In the genomic region with DNA sequence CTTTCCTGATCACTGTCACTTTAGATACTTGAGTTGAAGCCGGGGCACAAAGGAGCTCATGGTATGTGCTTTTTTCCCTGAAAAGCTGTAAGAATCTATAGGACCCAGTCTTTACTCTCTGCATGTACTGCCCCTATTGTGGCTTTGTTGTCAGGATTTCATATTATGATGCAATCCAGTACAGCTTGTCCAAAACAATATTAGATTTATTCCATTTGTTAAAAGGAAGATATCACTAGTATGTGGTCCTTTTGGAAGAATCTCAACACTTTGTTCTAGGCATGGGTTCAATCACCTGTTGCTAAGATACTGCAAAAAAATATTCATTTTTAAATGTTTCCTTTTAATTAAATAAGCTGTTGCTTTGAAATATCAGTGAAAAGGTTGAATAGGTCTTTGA, we compare ENCODE assay signal across 24 cellular contexts.
"Had no signal": no experiment of that assay in that cellular context is flagged by ENCODE, and none has a peak within 500 bp of the region (broad histone marks: within the 10 kb centered on the region; RNA-seq: fewer than 3 reads in every experiment).

No MANE protein-coding gene starts in this region.

- H3K27ac Mint-ChIP-seq: activated CD4-positive, alpha-beta T cell treated with anti-CD3 and anti-CD28 coated beads, Interleukin-2, amount 10 ng/mL, durations not matched to agents 7 days and 5 days; activated CD8-positive, alpha-beta memory T cell treated with anti-CD3 and anti-CD28 coated beads, Interleukin-2, amount 10 ng/mL, durations not matched to agents 7 days and 5 days; activated CD8-positive, alpha-beta T cell treated with anti-CD3 and anti-CD28 coated beads for 36 hours; activated naive CD8-positive, alpha-beta T cell treated with anti-CD3 and anti-CD28 coated beads, Interleukin-2, amount 50 U/mL, for 24 hours; activated T-helper 1 cell treated with anti-CD3 and anti-CD28 coated beads, Interleukin-12 subunit alpha, Interleukin-12 subunit beta, Interleukin-2, Interleukin-4 antibody, amounts not matched to agents 30 ng/mL and 10 ng/mL and 1 ng/mL, durations not matched to agents 14 hours and 24 hours and 36 hours; immature natural killer cell; natural killer cell treated with Interleukin-12 subunit alpha and Interleukin-12 subunit beta and Interleukin-15 and Interleukin-18, amount 100 ng/mL, for 72 hours; stimulated activated naive B cell treated with anti-CD40 and anti-IgM and Interleukin-4, amounts not matched to agents 10 μg/mL and 1 μg/mL and 100 μg/mL, for 72 hours had no signal

- H3K79me2 ChIP-seq: hepatocyte, parathyroid adenoma had no signal

- H3K4me1 ChIP-seq: ascending aorta, parathyroid adenoma, uterus had no signal

- DNase-seq: activated CD4-positive, alpha-beta T cell treated with anti-CD3 and anti-CD28 coated beads, Interleukin-2, amount 10 ng/mL, durations not matched to agents 7 days and 5 days; activated CD8-positive, alpha-beta memory T cell treated with anti-CD3 and anti-CD28 coated beads, Interleukin-2, amount 10 ng/mL, durations not matched to agents 7 days and 5 days; activated CD8-positive, alpha-beta T cell treated with anti-CD3 and anti-CD28 coated beads for 36 hours; activated gamma-delta T cell; activated naive CD4-positive, alpha-beta T cell treated with anti-CD3 and anti-CD28 coated beads, Interleukin-2, amount 50 U/mL, for 16 hours; activated naive CD8-positive, alpha-beta T cell treated with anti-CD3 and anti-CD28 coated beads, Interleukin-2, amount 50 U/mL, for 24 hours; brain microvascular endothelial cell; foreskin keratinocyte; immature natural killer cell; kidney glomerular epithelial cell; sigmoid colon; stimulated activated CD4-positive, alpha-beta T cell treated with anti-CD3 and anti-CD28 coated beads, Interleukin-2, amount 100 ng/mL, for 48 hours; stimulated activated CD8-positive, alpha-beta memory T cell treated with anti-CD3 and anti-CD28 coated beads, Interleukin-4, amount 100 ng/mL, for 48 hours; stimulated activated naive B cell treated with anti-CD40 and anti-IgM and Interleukin-4, amounts not matched to agents 10 μg/mL and 1 μg/mL and 100 μg/mL, for 72 hours; transverse colon; uterus had no signal

- H3K4me3 ChIP-seq: ascending aorta, coronary artery, esophagus muscularis mucosa, hepatocyte, sigmoid colon, transverse colon, uterus had no signal

- H3K9me3 Mint-ChIP-seq: activated CD4-positive, alpha-beta T cell treated with anti-CD3 and anti-CD28 coated beads, Interleukin-2, amount 10 ng/mL, durations not matched to agents 7 days and 5 days; activated CD8-positive, alpha-beta T cell treated with anti-CD3 and anti-CD28 coated beads for 36 hours; activated naive CD8-positive, alpha-beta T cell treated with anti-CD3 and anti-CD28 coated beads, Interleukin-2, amount 50 U/mL, for 24 hours; activated T-helper 1 cell treated with anti-CD3 and anti-CD28 coated beads, Interleukin-12 subunit alpha, Interleukin-12 subunit beta, Interleukin-2, Interleukin-4 antibody, amounts not matched to agents 30 ng/mL and 10 ng/mL and 1 ng/mL, durations not matched to agents 14 hours and 24 hours and 36 hours; stimulated activated naive B cell treated with anti-CD40 and anti-IgM and Interleukin-4, amounts not matched to agents 10 μg/mL and 1 μg/mL and 100 μg/mL, for 72 hours had no signal

- H2AFZ ChIP-seq: hepatocyte, parathyroid adenoma had no signal

- H3K4me1 Mint-ChIP-seq: activated CD4-positive, alpha-beta T cell treated with anti-CD3 and anti-CD28 coated beads, Interleukin-2, amount 10 ng/mL, durations not matched to agents 7 days and 5 days; activated CD8-positive, alpha-beta memory T cell treated with anti-CD3 and anti-CD28 coated beads, Interleukin-2, amount 10 ng/mL, durations not matched to agents 7 days and 5 days; activated naive CD8-positive, alpha-beta T cell treated with anti-CD3 and anti-CD28 coated beads, Interleukin-2, amount 50 U/mL, for 24 hours; immature natural killer cell had no signal

- H3K27me3 Mint-ChIP-seq: activated CD4-positive, alpha-beta T cell treated with anti-CD3 and anti-CD28 coated beads, Interleukin-2, amount 10 ng/mL, durations not matched to agents 7 days and 5 days; activated CD8-positive, alpha-beta memory T cell treated with anti-CD3 and anti-CD28 coated beads, Interleukin-2, amount 10 ng/mL, durations not matched to agents 7 days and 5 days; activated CD8-positive, alpha-beta T cell treated with anti-CD3 and anti-CD28 coated beads for 36 hours; activated naive CD8-positive, alpha-beta T cell treated with anti-CD3 and anti-CD28 coated beads, Interleukin-2, amount 50 U/mL, for 24 hours; natural killer cell treated with Interleukin-12 subunit alpha and Interleukin-12 subunit beta and Interleukin-15 and Interleukin-18, amount 100 ng/mL, for 72 hours; stimulated activated naive B cell treated with anti-CD40 and anti-IgM and Interleukin-4, amounts not matched to agents 10 μg/mL and 1 μg/mL and 100 μg/mL, for 72 hours had no signal

- H3K4me3 Mint-ChIP-seq: activated CD4-positive, alpha-beta T cell treated with anti-CD3 and anti-CD28 coated beads, Interleukin-2, amount 10 ng/mL, durations not matched to agents 7 days and 5 days; activated CD8-positive, alpha-beta memory T cell treated with anti-CD3 and anti-CD28 coated beads, Interleukin-2, amount 10 ng/mL, durations not matched to agents 7 days and 5 days; activated CD8-positive, alpha-beta T cell treated with anti-CD3 and anti-CD28 coated beads for 36 hours; activated naive CD8-positive, alpha-beta T cell treated with anti-CD3 and anti-CD28 coated beads, Interleukin-2, amount 50 U/mL, for 24 hours; activated T-helper 1 cell treated with anti-CD3 and anti-CD28 coated beads, Interleukin-12 subunit alpha, Interleukin-12 subunit beta, Interleukin-2, Interleukin-4 antibody, amounts not matched to agents 30 ng/mL and 10 ng/mL and 1 ng/mL, durations not matched to agents 14 hours and 24 hours and 36 hours; immature natural killer cell; natural killer cell treated with Interleukin-12 subunit alpha and Interleukin-12 subunit beta and Interleukin-15 and Interleukin-18, amount 100 ng/mL, for 72 hours; stimulated activated naive B cell treated with anti-CD40 and anti-IgM and Interleukin-4, amounts not matched to agents 10 μg/mL and 1 μg/mL and 100 μg/mL, for 72 hours had no signal

- ATAC-seq: activated CD8-positive, alpha-beta memory T cell treated with anti-CD3 and anti-CD28 coated beads, Interleukin-2, amount 10 ng/mL, durations not matched to agents 7 days and 5 days; activated CD8-positive, alpha-beta T cell treated with anti-CD3 and anti-CD28 coated beads for 36 hours; activated naive CD8-positive, alpha-beta T cell treated with anti-CD3 and anti-CD28 coated beads, Interleukin-2, amount 50 U/mL, for 24 hours; foreskin keratinocyte; natural killer cell treated with Interleukin-12 subunit alpha and Interleukin-12 subunit beta and Interleukin-15 and Interleukin-18, amount 100 ng/mL, for 72 hours; stimulated activated naive B cell treated with anti-CD40 and anti-IgM and Interleukin-4, amounts not matched to agents 10 μg/mL and 1 μg/mL and 100 μg/mL, for 72 hours had no signal

- H3K27ac ChIP-seq: ascending aorta, brain microvascular endothelial cell, coronary artery, esophagus muscularis mucosa, foreskin keratinocyte, hepatocyte, neutrophil, parathyroid adenoma, sigmoid colon, transverse colon, uterus had no signal

- H3K27me3 ChIP-seq: ascending aorta, brain microvascular endothelial cell, esophagus muscularis mucosa, foreskin keratinocyte, hepatocyte, neutrophil, sigmoid colon, transverse colon, uterus had no signal

- H3K9me3 ChIP-seq: ascending aorta, esophagus muscularis mucosa, neutrophil, sigmoid colon, transverse colon, uterus had no signal

- H3K4me2 ChIP-seq: hepatocyte had no signal

- H3K9ac ChIP-seq: parathyroid adenoma had no signal

- H3K36me3 Mint-ChIP-seq: activated CD8-positive, alpha-beta memory T cell treated with anti-CD3 and anti-CD28 coated beads, Interleukin-2, amount 10 ng/mL, durations not matched to agents 7 days and 5 days; immature natural killer cell; natural killer cell treated with Interleukin-12 subunit alpha and Interleukin-12 subunit beta and Interleukin-15 and Interleukin-18, amount 100 ng/mL, for 72 hours; stimulated activated naive B cell treated with anti-CD40 and anti-IgM and Interleukin-4, amounts not matched to agents 10 μg/mL and 1 μg/mL and 100 μg/mL, for 72 hours had no signal

- H3K36me3 ChIP-seq: ascending aorta, brain microvascular endothelial cell, esophagus muscularis mucosa, neutrophil, sigmoid colon, transverse colon, uterus had no signal
